Comparison of ENCODE assay signal across 14 cellular contexts in genomic region chr1:212668477-212668876, GRCh38. TPM values are rescaled to one million over a fixed set of nuclear protein-coding genes. Genes with fewer than 3 reads are reported as not detected.
DNase-seq lines count a peak whose midpoint lies in the region; ATAC-seq and TF ChIP-seq lines count a peak whose summit lies in the region.
"Had no signal": no experiment of that assay in that cellular context is flagged by ENCODE, and none has a peak within 500 bp of the region (broad histone marks: within the 10 kb centered on the region; RNA-seq: fewer than 3 reads in every experiment).

No MANE protein-coding gene starts in this region.

- no peak overlapping the region for H3K9ac ChIP-seq in stomach smooth muscle (ENCODE audit: low read length in 2 of 2)
- H3K9ac ChIP-seq: KMS-11 had no signal

- no peak for TF ChIP-seq CTCF in Peyer's patch (IDR thresholded peaks at IDR 0.05)
- TF ChIP-seq CTCF in chondrocyte (IDR thresholded peaks at IDR 0.05) = no peak

- no peak overlapping the region for H3K4me3 Mint-ChIP-seq in chondrocyte (ENCODE audit: unreplicated experiment)
- no peak overlapping the region for H3K4me3 Mint-ChIP-seq in activated naive CD4-positive, alpha-beta T cell treated with anti-CD3 and anti-CD28 coated beads, Interleukin-2, amount 10 ng/mL, durations not matched to agents 7 days and 5 days
- H3K4me3 Mint-ChIP-seq: effector memory CD8-positive, alpha-beta T cell had no signal

- H3K27ac Mint-ChIP-seq in chondrocyte (ENCODE audit: unreplicated experiment) = peak overlapping the region; percentile 97
- no peak overlapping the region for H3K27ac Mint-ChIP-seq in activated naive CD4-positive, alpha-beta T cell treated with anti-CD3 and anti-CD28 coated beads, Interleukin-2, amount 10 ng/mL, durations not matched to agents 7 days and 5 days

- DNase-seq in Peyer's patch (no peak), chondrocyte (ENCODE audit: low spot score) (no peak), mucosa of gallbladder (ENCODE audit: low spot score) (peak; percentile 4), NCI-H524 treated with DMSO at 0.1 percent for 48 hours (lab: John Stamatoyannopoulos, UW) (no peak), HuH-7.5 (ENCODE audit: low spot score) (no peak)
- DNase-seq in activated naive CD4-positive, alpha-beta T cell treated with anti-CD3 and anti-CD28 coated beads, Interleukin-2, amount 10 ng/mL, durations not matched to agents 7 days and 5 days = no peak
- DNase-seq: activated CD8-positive, alpha-beta memory T cell treated with anti-CD3 and anti-CD28 coated beads, Interleukin-2, amount 50 U/mL, for 4 hours; effector memory CD8-positive, alpha-beta T cell; NCI-H748 treated with DMSO at 0.1 percent for 48 hours; testis had no signal

- H3K4me3 ChIP-seq in Peyer's patch (no peak overlapping the region), stomach smooth muscle (ENCODE audit: low read length in 2 of 2) (no peak overlapping the region)
- H3K4me3 ChIP-seq: testis had no signal

- H3K36me3 Mint-ChIP-seq in chondrocyte (ENCODE audit: low read depth) = no peaks in the 10 kb centered on the region
- no peaks in the 10 kb centered on the region for H3K36me3 Mint-ChIP-seq in activated naive CD4-positive, alpha-beta T cell treated with anti-CD3 and anti-CD28 coated beads, Interleukin-2, amount 10 ng/mL, durations not matched to agents 7 days and 5 days

- no peaks in the 10 kb centered on the region for H3K27me3 Mint-ChIP-seq in chondrocyte (ENCODE audit: low read depth)
- peaks cover 32% of the 10 kb centered on the region for H3K27me3 Mint-ChIP-seq in activated naive CD4-positive, alpha-beta T cell treated with anti-CD3 and anti-CD28 coated beads, Interleukin-2, amount 10 ng/mL, durations not matched to agents 7 days and 5 days

- H3K27ac ChIP-seq in Peyer's patch (peak overlapping the region in 3 of 4 donors; percentile 41 to 87 (median 52)), stomach smooth muscle (ENCODE audit: low read length) (peak overlapping the region; percentile 60)
- H3K27ac ChIP-seq: KMS-11, VCaP had no signal

- CTCF ChIA-PET in activated naive CD4-positive, alpha-beta T cell treated with anti-CD3 and anti-CD28 coated beads, Interleukin-2, amount 10 ng/mL, durations not matched to agents 7 days and 5 days (lab: Charles Lee) = interaction anchor here (1.0 to 5.7 kb wide), 7 partner anchors 9 to 191 kb away, joined by 3 to 92 read pairs (median 5); no protein-coding TSS in a partner anchor

- H3K27me3 ChIP-seq in Peyer's patch = no peaks in the 10 kb centered on the region
- peaks cover 2 to 8% of the 10 kb centered on the region in 2 donors for H3K27me3 ChIP-seq in stomach smooth muscle (ENCODE audit: control insufficient read depth in 1 of 2, insufficient read depth in 2 of 2, low read length in 2 of 2)
- H3K27me3 ChIP-seq: testis had no signal

- H3K4me1 ChIP-seq in Peyer's patch (peaks cover 0 to 17% (median 0%) of the 10 kb centered on the region in 4 donors), stomach smooth muscle (ENCODE audit: control insufficient read depth, insufficient read depth, low read length) (peaks cover 19% of the 10 kb centered on the region)

- no peak for TF ChIP-seq POLR2A in Peyer's patch (IDR thresholded peaks at IDR 0.05)

- no peaks in the 10 kb centered on the region for H3K9me3 Mint-ChIP-seq in chondrocyte (ENCODE audit: low read depth)
- H3K9me3 Mint-ChIP-seq in activated naive CD4-positive, alpha-beta T cell treated with anti-CD3 and anti-CD28 coated beads, Interleukin-2, amount 10 ng/mL, durations not matched to agents 7 days and 5 days = no peaks in the 10 kb centered on the region
- H3K9me3 Mint-ChIP-seq: effector memory CD8-positive, alpha-beta T cell had no signal

- peaks cover 41% of the 10 kb centered on the region for H3K4me1 Mint-ChIP-seq in chondrocyte (ENCODE audit: low read depth)
- H3K4me1 Mint-ChIP-seq in activated naive CD4-positive, alpha-beta T cell treated with anti-CD3 and anti-CD28 coated beads, Interleukin-2, amount 10 ng/mL, durations not matched to agents 7 days and 5 days = peaks cover 16% of the 10 kb centered on the region

- no peaks in the 10 kb centered on the region for H3K9me3 ChIP-seq in Peyer's patch
- H3K9me3 ChIP-seq in stomach smooth muscle (ENCODE audit: control insufficient read depth in 2 of 2, low read length in 2 of 2) = no peaks in the 10 kb centered on the region
- H3K9me3 ChIP-seq: testis had no signal

- H3K36me3 ChIP-seq in Peyer's patch (no peaks in the 10 kb centered on the region), stomach smooth muscle (ENCODE audit: control insufficient read depth in 2 of 2, insufficient read depth in 2 of 2, low read length in 2 of 2) (no peaks in the 10 kb centered on the region)

- ATAC-seq in HG03460 (IDR thresholded peaks at IDR 0.05; ENCODE audit: unreplicated experiment) = no peak
- ATAC-seq: effector memory CD8-positive, alpha-beta T cell had no signal

RNA-seq across cellular contexts. Expression of gene BATF3, which starts 31.2 kb away (rescaled TPM):
- total RNA-seq in Peyer's patch (1 to 10 TPM in 3 of 4 donors, not detected in 1; 2.1 to 6.6 (median 4.7) TPM), chondrocyte (0.36 to 3.7 TPM (median 1.7 TPM) in 3 replicates), mucosa of gallbladder (4.2 TPM)

RNA-seq across cellular contexts. Expression of gene ATF3, which starts 59.9 kb away (rescaled TPM):
- 10 to 100 TPM in 3 of 4 donors, 1 to 10 TPM in 1; 10.0 to 38.0 (median 17.2) TPM for total RNA-seq in Peyer's patch
- total RNA-seq in chondrocyte = 3.5 to 54.5 TPM (median 50.2 TPM) in 3 replicates
- 17.3 TPM for total RNA-seq in mucosa of gallbladder
